1 cellular context compared by ENCODE assay signal in genomic region chr16:66619534-66620418, GRCh38.
TF ChIP-seq lines count a peak whose summit lies in the region.

No MANE protein-coding gene starts in this region.

TF ChIP-seq in GM23338, 12 proteins besides CTCF, POLR2A, EP300 and RAD21 (continued from another document):
- no peak for TF ChIP-seq REST (IDR thresholded peaks at IDR 0.05; ENCODE audit: unreplicated experiment)
TF ChIP-seq in GM23338: peak in this region for 0.
